ENCODE assay signal across 12 cellular contexts in genomic region chr10:6721964-6722615, GRCh38.
A peak's percentile ranks its signal among the peaks of the same experiment; 100 is the strongest.
DNase-seq lines count a peak whose midpoint lies in the region; ATAC-seq and TF ChIP-seq lines count a peak whose summit lies in the region.
"Had no signal": no experiment of that assay in that cellular context is flagged by ENCODE, and none has a peak within 500 bp of the region (broad histone marks: within the 10 kb centered on the region; RNA-seq: fewer than 3 reads in every experiment).

No MANE protein-coding gene starts in this region.

- H3K27me3 ChIP-seq in uterus: no peaks in the 10 kb centered on the region

- H3K36me3 ChIP-seq in uterus: no peaks in the 10 kb centered on the region
- H3K36me3 ChIP-seq: upper lobe of right lung had no signal

- ATAC-seq in Right ventricle myocardium inferior (peak; percentile 62), GM18858 (IDR thresholded peaks at IDR 0.05; ENCODE audit: unreplicated experiment) (no peak), GM18868 (IDR thresholded peaks at IDR 0.05; ENCODE audit: unreplicated experiment) (no peak)

- TF ChIP-seq POLR2A in uterus (IDR thresholded peaks at IDR 0.05): no peak

- no peaks in the 10 kb centered on the region for H3K4me1 ChIP-seq in uterus

- no peak for DNase-seq in Right ventricle myocardium inferior (ENCODE audit: missing footprints)
- no peak for DNase-seq in cardiac septum (ENCODE audit: low spot score)
- DNase-seq in choroid plexus epithelial cell (ENCODE audit: low read depth): peak; percentile 79
- DNase-seq in left kidney (ENCODE audit: low read depth, low spot score): peak; percentile 16
- peak in 1 of 2 donors; percentile 26 for DNase-seq in uterus
- no peak for DNase-seq in NCI-H82 treated with DMSO at 0.1 percent for 48 hours (lab: John Stamatoyannopoulos, UW; ENCODE audit: unreplicated experiment)
- DNase-seq: activated effector memory CD4-positive, alpha-beta T cell treated with Interleukin-2 at 50 U/mL for 16 hours; NCI-H1092; upper lobe of right lung had no signal

- peak overlapping the region; percentile 47 to 82 for H3K27ac ChIP-seq in uterus
- H3K27ac ChIP-seq: 22Rv1, upper lobe of right lung had no signal

- no peaks in the 10 kb centered on the region for H3K9me3 ChIP-seq in uterus
- H3K9me3 ChIP-seq: upper lobe of right lung had no signal

- TF ChIP-seq CTCF in choroid plexus epithelial cell (conservative IDR thresholded peaks at IDR 0.05; ENCODE audit: low read depth, low read length): no peak
- no peak for TF ChIP-seq CTCF in uterus (IDR thresholded peaks at IDR 0.05)

- no peak overlapping the region for H3K4me3 ChIP-seq in choroid plexus epithelial cell (ENCODE audit: low read depth, low read length)
- no peak overlapping the region for H3K4me3 ChIP-seq in uterus
- H3K4me3 ChIP-seq: upper lobe of right lung had no signal

- intact Hi-C loops in Right ventricle myocardium inferior (cut with DNase I): no loop called here
- intact Hi-C loops in cardiac septum (cut with DNase I): no loop called here
- intact Hi-C loops in uterus (cut with DNase I; ENCODE audit: low total_unique reads): no loop called here

Comparison
In these comparisons a context has a peak if more than half of its experiments do, and no peak if none do; other contexts are left out.
1. DNase-seq: peak in choroid plexus epithelial cell (single experiment) and left kidney (single experiment); none in Right ventricle myocardium inferior (single experiment), cardiac septum (single experiment) and NCI-H82 treated with DMSO at 0.1 percent for 48 hours (single experiment).